ENCODE assay signal across 8 cellular contexts in the genomic region with DNA sequence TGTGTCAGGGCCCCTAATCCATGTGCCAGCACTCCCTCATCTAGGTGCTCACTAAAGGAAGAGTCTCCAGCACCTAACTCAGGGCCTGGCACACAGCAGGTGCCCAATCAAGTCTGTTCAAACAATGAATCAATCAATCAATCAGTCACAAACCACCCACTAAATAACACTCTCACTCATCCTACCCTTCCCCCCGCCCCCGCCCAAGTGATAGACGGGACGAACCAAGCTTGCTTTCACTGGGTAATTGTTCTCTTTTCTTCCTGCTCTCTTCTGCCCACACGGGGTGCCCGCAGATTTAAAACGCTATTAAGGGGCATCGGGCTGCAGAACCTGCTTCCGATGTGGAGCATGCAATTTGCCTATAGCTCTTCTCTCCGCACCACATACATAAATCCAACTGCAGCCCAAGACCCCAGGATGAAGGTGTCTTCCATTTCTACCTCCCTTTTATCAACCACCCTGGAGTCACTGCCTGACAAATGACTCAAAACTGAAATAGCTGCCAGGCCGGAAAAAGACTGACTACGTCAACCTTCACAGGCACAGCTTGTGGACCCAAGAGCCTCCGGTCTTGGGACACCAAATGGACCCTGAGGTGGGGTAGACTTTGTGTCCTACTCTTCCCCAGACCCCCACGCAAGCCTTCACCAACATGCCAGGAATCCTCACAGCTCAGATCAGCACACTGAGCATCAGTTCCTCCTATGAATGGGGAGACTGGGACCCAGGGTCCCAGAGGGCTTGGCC. TPM values are rescaled to one million over a fixed set of nuclear protein-coding genes. Genes with fewer than 3 reads are reported as not detected.
DNase-seq lines count a peak whose midpoint lies in the region; ATAC-seq and TF ChIP-seq lines count a peak whose summit lies in the region.

No MANE protein-coding gene starts in this region.

- H3K9me3 Mint-ChIP-seq in activated B cell treated with CpG ODN at 0.5 μM for 24 hours = no peaks in the 10 kb centered on the region

- no peak overlapping the region for H3K27ac Mint-ChIP-seq in activated B cell treated with CpG ODN at 0.5 μM for 24 hours

- TF ChIP-seq POLR2A in spleen (IDR thresholded peaks at IDR 0.05) (no peak), erythroblast (IDR thresholded peaks at IDR 0.05; ENCODE audit: low read length) (no peak)

- H3K9me3 ChIP-seq in spleen = no peaks in the 10 kb centered on the region

- intact Hi-C loops in activated B cell treated with CpG ODN at 0.5 μM for 24 hours (cut with micrococcal nuclease) = loop anchor here (5.0 kb wide), 1 partner anchor 61 kb away; no protein-coding TSS in a partner anchor
- intact Hi-C loops in spleen (cut with DNase I; ENCODE audit: low total_unique reads) = loop anchor here (10.0 kb wide), 1 partner anchor 58 kb away; no protein-coding TSS in a partner anchor

- peak overlapping the region; percentile 85 for H3K4me3 Mint-ChIP-seq in activated B cell treated with CpG ODN at 0.5 μM for 24 hours

- CTCF ChIA-PET in activated B cell treated with CpG ODN at 0.5 μM for 24 hours (lab: Charles Lee) = no interaction called here

- no peaks in the 10 kb centered on the region for H3K36me3 ChIP-seq in GM06990 (ENCODE audit: control insufficient read depth, insufficient read depth, low read length)
- H3K36me3 ChIP-seq in spleen = no peaks in the 10 kb centered on the region

- peaks cover 19% of the 10 kb centered on the region for H3K4me1 Mint-ChIP-seq in activated B cell treated with CpG ODN at 0.5 μM for 24 hours

- H3K4me3 ChIP-seq in GM06990 (replicated peaks; ENCODE audit: low read depth, low read length) (peak overlapping the region; percentile 76), fibroblast of villous mesenchyme (ENCODE audit: low read depth, low read length) (peak overlapping the region; percentile 77), spleen (peak overlapping the region in 7 of 8 donors; percentile 65 to 95 (median 91))

- H3K4me1 ChIP-seq in spleen = peaks cover 0 to 41% (median 28%) of the 10 kb centered on the region in 6 donors

- H3K27me3 ChIP-seq in GM06990 (replicated peaks; ENCODE audit: control insufficient read depth, insufficient read depth, low read length) (no peaks in the 10 kb centered on the region), spleen (replicated peaks in 1 of 7) (peaks cover 0 to 15% (median 0%) of the 10 kb centered on the region in 7 donors)

- POLR2A ChIA-PET in activated B cell treated with CpG ODN at 0.5 μM for 24 hours (lab: Charles Lee) = no interaction called here

- DNase-seq in GM06990 (ENCODE audit: extremely low read depth, insufficient read length) (no peak), activated B cell treated with CpG ODN at 0.5 μM for 24 hours (no peak), fibroblast of villous mesenchyme (ENCODE audit: low read depth) (no peak), spleen (peak; percentile 63), NCI-H1436 treated with DMSO at 0.1 percent for 48 hours (lab: John Stamatoyannopoulos, UW) (no peak), NCI-H446 (lab: John Stamatoyannopoulos, UW) (no peak), erythroblast (lab: John Stamatoyannopoulos, UW) (no peak)

- TF ChIP-seq CTCF in GM06990 (IDR thresholded peaks at IDR 0.05; ENCODE audit: insufficient read depth, low read length, poor library complexity, severe bottlenecking) = no peak
- TF ChIP-seq CTCF in activated B cell treated with CpG ODN at 0.5 μM for 24 hours (IDR thresholded peaks at IDR 0.05) = no peak
- no peak for TF ChIP-seq CTCF in fibroblast of villous mesenchyme (IDR thresholded peaks at IDR 0.05; ENCODE audit: insufficient read depth, low read depth, low read length)
- no peak for TF ChIP-seq CTCF in spleen (IDR thresholded peaks at IDR 0.05 in 8 of 11, conservative IDR thresholded peaks at IDR 0.05 in 3 of 11)

- no peak for ATAC-seq in activated B cell treated with CpG ODN at 0.5 μM for 24 hours (ENCODE audit: low read depth)
- no peak for ATAC-seq in HG03439 (IDR thresholded peaks at IDR 0.05; ENCODE audit: unreplicated experiment)

- no peaks in the 10 kb centered on the region for H3K36me3 Mint-ChIP-seq in activated B cell treated with CpG ODN at 0.5 μM for 24 hours (ENCODE audit: low read depth)

- peaks cover 2% of the 10 kb centered on the region for H3K27me3 Mint-ChIP-seq in activated B cell treated with CpG ODN at 0.5 μM for 24 hours

- WGBS in spleen, 5 donors = 68 to 84% (median 81%) methylated on average over 14 of the region's 14 CpGs

- no peak overlapping the region for H3K27ac ChIP-seq in spleen

RNA-seq across cellular contexts. Expression of a gene that starts 1.7 kb away (rescaled TPM):
- total RNA-seq in activated B cell treated with CpG ODN at 0.5 μM for 24 hours (2.0 and 2.1 TPM in 2 replicates), fibroblast of villous mesenchyme (4.2 and 4.3 TPM in 2 replicates), spleen (1 to 10 TPM; 2.7 to 4.6 (median 4.0) TPM)
- 1 to 10 TPM in 2 of 3 donors, under 1 TPM in 1; 1.00 to 2.4 (median 1.7) TPM for polyA plus RNA-seq in spleen
